Comparison of ENCODE assay signal across 16 cellular contexts in the genomic region with DNA sequence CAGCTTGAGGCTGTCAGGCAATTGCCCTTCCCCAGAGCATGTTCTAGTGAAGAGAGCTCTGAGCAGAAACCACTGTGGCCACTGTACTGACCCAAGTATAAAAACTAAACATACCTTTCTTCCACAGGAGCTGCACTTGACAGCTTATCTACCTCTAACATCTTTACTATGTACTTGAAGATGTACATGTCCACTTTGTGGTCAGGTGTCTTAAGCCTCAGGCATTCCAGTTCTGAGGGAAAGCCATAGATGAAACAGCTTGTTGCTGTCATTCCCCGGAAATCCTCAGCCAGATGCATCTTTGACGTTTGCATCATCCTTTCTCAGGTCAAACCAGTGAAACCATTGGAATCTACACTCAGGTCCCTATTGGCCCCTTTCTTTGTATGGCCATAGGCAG.
A peak's percentile ranks its signal among the peaks of the same experiment; 100 is the strongest.
DNase-seq lines count a peak whose midpoint lies in the region; ATAC-seq and TF ChIP-seq lines count a peak whose summit lies in the region.
"Had no signal": no experiment of that assay in that cellular context is flagged by ENCODE, and none has a peak within 500 bp of the region (broad histone marks: within the 10 kb centered on the region; RNA-seq: fewer than 3 reads in every experiment).

No MANE protein-coding gene starts in this region.

- H2BK12ac ChIP-seq in neuronal stem cell (ENCODE audit: low read length): no peak overlapping the region

- no peak overlapping the region for H3K18ac ChIP-seq in neuronal stem cell (ENCODE audit: low read length)

- no peak overlapping the region for H4K91ac ChIP-seq in neuronal stem cell (ENCODE audit: low read depth, low read length, poor library complexity)

- H2AFZ ChIP-seq in neuronal stem cell (ENCODE audit: low read length): no peak overlapping the region
- H2AFZ ChIP-seq: GM23338 had no signal

- no peak overlapping the region for H3K9ac ChIP-seq in neuronal stem cell (ENCODE audit: low read depth, low read length, poor library complexity)

- no peak overlapping the region for H3K4me2 ChIP-seq in neuronal stem cell (ENCODE audit: insufficient read depth, low read length, poor library complexity, severe bottlenecking)
- H3K4me2 ChIP-seq: A549, GM23338 had no signal

- TF ChIP-seq CTCF in LNCaP clone FGC (IDR thresholded peaks at IDR 0.05; ENCODE audit: control insufficient read depth, extremely low read depth, insufficient read depth): no peak

- no peak overlapping the region for H2BK5ac ChIP-seq in neuronal stem cell (ENCODE audit: low read length)

- no peaks in the 10 kb centered on the region for H3K4me1 ChIP-seq in neuronal stem cell (ENCODE audit: control insufficient read depth in 2 of 2, insufficient read depth in 1 of 2, low read depth in 1 of 2, low read length in 2 of 2)
- H3K4me1 ChIP-seq: A549, BE2C had no signal

- H3K14ac ChIP-seq in neuronal stem cell (ENCODE audit: low read length): no peak overlapping the region

- peaks cover 0 to 3% of the 10 kb centered on the region in 2 donors for H3K9me3 ChIP-seq in neuronal stem cell (replicated peaks in 1 of 2; ENCODE audit: control insufficient read depth in 2 of 2, insufficient read depth in 1 of 2, low read depth in 1 of 2, low read length in 2 of 2)
- H3K9me3 ChIP-seq: BE2C had no signal

- no CpG with 5 or more reads among the region's 2 CpGs for WGBS in neuronal stem cell (ENCODE audit: extremely low coverage in 2 of 2, insufficient read length in 2 of 2, insufficient replicate concordance in 1 of 2), 2 donors

- H4K8ac ChIP-seq in neuronal stem cell (ENCODE audit: low read depth, low read length): no peak overlapping the region

- DNase-seq in EL (peak; percentile 16), LNCaP clone FGC (ENCODE audit: low read depth) (peak; percentile 61), amniotic epithelial cell (ENCODE audit: low read depth) (peak; percentile 11), islet precursor cell (peak; percentile 88), hippocampal formation (lab: John Stamatoyannopoulos, UW) (no peak), neuronal stem cell (ENCODE audit: low spot score) (no peak)
- DNase-seq: BE2C; CD8-positive, alpha-beta T cell; DMS 273 treated with DMSO at 0.1 percent for 48 hours; H9 had no signal

- no peak overlapping the region for H3K27ac ChIP-seq in neuronal stem cell (replicated peaks; ENCODE audit: low read length)
- H3K27ac ChIP-seq: A549, C4-2B had no signal

- no peaks in the 10 kb centered on the region for H3K27me3 ChIP-seq in neuronal stem cell (ENCODE audit: control insufficient read depth in 3 of 3, insufficient read depth in 3 of 3, low read depth in 1 of 3, low read length in 3 of 3)
- H3K27me3 ChIP-seq: BE2C had no signal

- H3K4me3 ChIP-seq in LNCaP clone FGC (ENCODE audit: low read depth, low read length) (no peak overlapping the region), neuronal stem cell (ENCODE audit: low read length in 2 of 2) (no peak overlapping the region)
- H3K4me3 ChIP-seq: A549, GM12878, GM23338, K562 had no signal

- no peak overlapping the region for H3K4ac ChIP-seq in neuronal stem cell (ENCODE audit: low read length)

- H2AK5ac ChIP-seq in neuronal stem cell (ENCODE audit: low read depth, low read length): no peak overlapping the region

- no peak overlapping the region for H3K23ac ChIP-seq in neuronal stem cell (ENCODE audit: low read depth, low read length, poor library complexity)

- H2BK15ac ChIP-seq in neuronal stem cell (ENCODE audit: low read length): no peak overlapping the region

- no peak overlapping the region for H2BK120ac ChIP-seq in neuronal stem cell (ENCODE audit: low read depth, low read length)

- no peaks in the 10 kb centered on the region for H3K79me1 ChIP-seq in neuronal stem cell (ENCODE audit: low read depth, low read length)

- no peak for ATAC-seq in HG02840 (IDR thresholded peaks at IDR 0.05; ENCODE audit: low FRiP score, unreplicated experiment)
- ATAC-seq: A549; CD8-positive, alpha-beta T cell; GM12878; GM23338; K562 had no signal

- H3K36me3 ChIP-seq in neuronal stem cell (replicated peaks in 1 of 2; ENCODE audit: control insufficient read depth in 2 of 2, insufficient read depth in 2 of 2, low read length in 2 of 2): peaks cover 0 to 1% of the 10 kb centered on the region in 2 donors
- H3K36me3 ChIP-seq: BE2C had no signal

Comparison
In these comparisons a context has a peak if more than half of its experiments do, and no peak if none do; other contexts are left out.
1. DNase-seq: peak in EL (single experiment), LNCaP clone FGC (single experiment), amniotic epithelial cell (single experiment) and islet precursor cell (single experiment); none in hippocampal formation (0 of 2) and neuronal stem cell (single experiment).